8 cellular contexts compared by ENCODE assay signal in the genomic region with DNA sequence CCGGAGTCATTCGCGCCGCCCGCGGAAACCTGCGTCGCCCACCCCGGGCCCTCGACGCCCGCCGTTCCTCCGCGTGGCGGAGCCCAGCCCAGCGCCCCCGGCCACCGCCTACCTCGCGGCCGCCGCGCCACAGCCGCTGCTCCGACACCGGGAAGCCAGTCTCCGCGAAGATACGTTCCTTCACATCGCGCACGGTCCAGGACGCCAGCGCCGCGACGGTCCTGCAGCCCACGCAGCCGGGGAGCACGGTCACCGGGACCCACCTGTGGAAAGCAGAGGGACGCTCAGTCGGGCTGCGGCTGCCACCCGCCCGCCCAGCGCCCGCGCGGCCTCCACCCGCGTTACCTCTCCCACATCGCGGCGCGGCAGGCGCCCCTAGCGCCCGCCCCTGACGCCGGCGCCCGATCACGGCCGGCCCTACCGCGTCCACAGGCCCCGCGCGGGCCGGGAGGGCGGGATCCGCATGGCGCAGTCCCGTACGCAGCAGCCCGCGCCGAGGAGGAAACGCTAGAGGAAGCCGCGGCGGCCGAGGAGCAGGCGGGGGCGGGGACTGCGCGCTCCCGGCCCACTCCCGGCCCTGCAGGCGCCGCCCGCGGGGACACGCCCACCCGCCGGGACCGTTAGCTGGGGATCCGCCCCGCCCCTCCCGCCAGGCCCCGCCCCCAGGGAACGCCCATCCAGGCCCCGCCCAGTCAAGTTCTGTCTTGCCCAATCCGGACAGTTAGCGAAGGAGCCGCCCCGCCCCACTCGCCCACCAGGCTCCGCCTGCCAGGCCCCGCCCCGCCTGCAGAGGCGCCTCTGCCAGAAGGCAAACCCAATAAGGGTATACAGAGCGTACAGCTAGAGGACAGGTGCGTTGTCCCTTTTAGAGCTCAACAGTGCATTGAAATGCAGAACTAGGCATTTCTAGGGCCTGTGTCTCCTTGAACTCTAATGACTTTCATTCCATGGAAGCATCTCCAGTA. TPM values are rescaled to one million over a fixed set of nuclear protein-coding genes. Genes with fewer than 3 reads are reported as not detected.
A peak's percentile ranks its signal among the peaks of the same experiment; 100 is the strongest.
DNase-seq lines count a peak whose midpoint lies in the region; ATAC-seq and TF ChIP-seq lines count a peak whose summit lies in the region.

No MANE protein-coding gene starts in this region.

- H3K27ac ChIP-seq in Panc1 (ENCODE audit: low read length) = peak overlapping the region; percentile 57; the same call in 1 of the 2 replicates
- peak overlapping the region; percentile 75 for H3K27ac ChIP-seq in naive thymus-derived CD4-positive, alpha-beta T cell (ENCODE audit: low read depth, low read length)

- peaks cover 22 to 70% (median 67%) of the 10 kb centered on the region in 7 donors for H3K4me1 Mint-ChIP-seq in naive thymus-derived CD4-positive, alpha-beta T cell
- peaks cover 61% of the 10 kb centered on the region for H3K4me1 Mint-ChIP-seq in stimulated activated memory B cell treated with anti-CD40 and anti-IgM and Interleukin-4, amounts not matched to agents 10 μg/mL and 1 μg/mL and 100 μg/mL, for 72 hours

- H3K27me3 ChIP-seq in Panc1 (ENCODE audit: control insufficient read depth, insufficient read depth, low read length) = no peaks in the 10 kb centered on the region
- no peaks in the 10 kb centered on the region for H3K27me3 ChIP-seq in naive thymus-derived CD4-positive, alpha-beta T cell (ENCODE audit: control insufficient read depth in 2 of 2, insufficient read depth in 2 of 2, low read length in 2 of 2)

- in situ Hi-C loops in KBM-7 (cut with MboI; ENCODE audit: low pct_unique_long_range_greater_than_20kb, low sequenced_read_pairs) (no loop called here), Panc1 (cut with HindIII; ENCODE audit: low pct_unique_long_range_greater_than_20kb, low sequenced_read_pairs) (no loop called here)

- peak overlapping the region; percentile 71 to 82 (median 77) for H3K4me3 Mint-ChIP-seq in naive thymus-derived CD4-positive, alpha-beta T cell
- H3K4me3 Mint-ChIP-seq in stimulated activated memory B cell treated with anti-CD40 and anti-IgM and Interleukin-4, amounts not matched to agents 10 μg/mL and 1 μg/mL and 100 μg/mL, for 72 hours = peak overlapping the region; percentile 81

- DNase-seq in DMS53 (lab: John Stamatoyannopoulos, UW) (peak; percentile 99), KBM-7 (peak; percentile 86), Panc1 (ENCODE audit: low read depth, low spot score) (no peak), activated T-helper 1 cell treated with Interleukin-2 at 50 U/mL for 16 hours (ENCODE audit: low read depth) (peak; percentile 97), fibroblast of gingiva (ENCODE audit: low read depth) (peak; percentile 95)
- DNase-seq in naive thymus-derived CD4-positive, alpha-beta T cell = peak; percentile 86 to 96 (median 92)

- peaks cover 2 to 23% (median 11%) of the 10 kb centered on the region in 5 donors for H3K36me3 Mint-ChIP-seq in naive thymus-derived CD4-positive, alpha-beta T cell
- peaks cover 14% of the 10 kb centered on the region for H3K36me3 Mint-ChIP-seq in stimulated activated memory B cell treated with anti-CD40 and anti-IgM and Interleukin-4, amounts not matched to agents 10 μg/mL and 1 μg/mL and 100 μg/mL, for 72 hours

- peak; percentile 82 for ATAC-seq in GM21717 (IDR thresholded peaks at IDR 0.05; ENCODE audit: unreplicated experiment)
- peak; percentile 98 for ATAC-seq in Panc1
- ATAC-seq in naive thymus-derived CD4-positive, alpha-beta T cell = peak; percentile 95
- ATAC-seq in stimulated activated memory B cell treated with anti-CD40 and anti-IgM and Interleukin-4, amounts not matched to agents 10 μg/mL and 1 μg/mL and 100 μg/mL, for 72 hours = peak; percentile 94

- no peaks in the 10 kb centered on the region for H3K9me3 ChIP-seq in Panc1 (ENCODE audit: control insufficient read depth, insufficient read depth, low read depth, low read length)
- H3K9me3 ChIP-seq in naive thymus-derived CD4-positive, alpha-beta T cell (ENCODE audit: control insufficient read depth in 2 of 3, low read length in 3 of 3) = no peaks in the 10 kb centered on the region

- H3K9me3 Mint-ChIP-seq in naive thymus-derived CD4-positive, alpha-beta T cell = no peaks in the 10 kb centered on the region
- peaks cover 4% of the 10 kb centered on the region for H3K9me3 Mint-ChIP-seq in stimulated activated memory B cell treated with anti-CD40 and anti-IgM and Interleukin-4, amounts not matched to agents 10 μg/mL and 1 μg/mL and 100 μg/mL, for 72 hours

- peak overlapping the region in 8 of 9 donors; percentile 44 to 94 (median 78) for H3K27ac Mint-ChIP-seq in naive thymus-derived CD4-positive, alpha-beta T cell
- peak overlapping the region; percentile 60 for H3K27ac Mint-ChIP-seq in stimulated activated memory B cell treated with anti-CD40 and anti-IgM and Interleukin-4, amounts not matched to agents 10 μg/mL and 1 μg/mL and 100 μg/mL, for 72 hours

- H3K36me3 ChIP-seq in Panc1 (ENCODE audit: control insufficient read depth, insufficient read depth, low read length) = peaks cover 3% of the 10 kb centered on the region; the same call in 1 of the 2 replicates
- H3K36me3 ChIP-seq in naive thymus-derived CD4-positive, alpha-beta T cell (ENCODE audit: control insufficient read depth in 2 of 3, insufficient read depth in 3 of 3, low read length in 3 of 3) = peaks cover 0 to 8% (median 0%) of the 10 kb centered on the region in 3 experiments

- no TSS peak for BruUV-seq in Panc1 (replicated peaks; lab: Mats Ljungman, UMichigan)

- POLR2A ChIA-PET in Panc1 (lab: Charles Lee) = no interaction called here
- POLR2A ChIA-PET in naive thymus-derived CD4-positive, alpha-beta T cell (lab: Charles Lee) = no interaction called here

- intact Hi-C loops in Panc1 (cut with micrococcal nuclease; ENCODE audit: unreplicated experiment) = no loop called here
- intact Hi-C loops in naive thymus-derived CD4-positive, alpha-beta T cell (cut with micrococcal nuclease) = loop anchor here (1.0 to 10.0 kb wide), 21 partner anchors 53 to 1930 kb away; a partner anchor contains a TSS

- no peaks in the 10 kb centered on the region for H3K27me3 Mint-ChIP-seq in naive thymus-derived CD4-positive, alpha-beta T cell
- H3K27me3 Mint-ChIP-seq in stimulated activated memory B cell treated with anti-CD40 and anti-IgM and Interleukin-4, amounts not matched to agents 10 μg/mL and 1 μg/mL and 100 μg/mL, for 72 hours = no peaks in the 10 kb centered on the region

- CTCF ChIA-PET in Panc1 (lab: Charles Lee) = no interaction called here
- CTCF ChIA-PET in naive thymus-derived CD4-positive, alpha-beta T cell (lab: Charles Lee) = no interaction called here

- peak; percentile 22 for TF ChIP-seq CTCF in Panc1 (IDR thresholded peaks at IDR 0.05)

- peak overlapping the region; percentile 66 to 81 for H3K4me3 ChIP-seq in Panc1 (ENCODE audit: low read depth in 2 of 2, low read length in 2 of 2)
- peak overlapping the region; percentile 48 for H3K4me3 ChIP-seq in naive thymus-derived CD4-positive, alpha-beta T cell (ENCODE audit: low read length)

- peaks cover 8% of the 10 kb centered on the region for H3K4me1 ChIP-seq in Panc1 (ENCODE audit: control insufficient read depth, insufficient read depth, low read length)
- peaks cover 21 to 26% of the 10 kb centered on the region in 2 donors for H3K4me1 ChIP-seq in naive thymus-derived CD4-positive, alpha-beta T cell (ENCODE audit: control insufficient read depth in 2 of 2, insufficient read depth in 2 of 2, low read length in 2 of 2)

RNA-seq across cellular contexts. Expression of a gene that starts 58.2 kb away (rescaled TPM):
- 19.8 TPM for total RNA-seq in Panc1 (2021; ENCODE audit: unreplicated experiment)
- polyA plus RNA-seq in Panc1 (2012; ENCODE audit: insufficient read length) = 5.9 TPM
- 10 to 100 TPM; 13.1 to 31.7 (median 23.1) TPM for total RNA-seq in naive thymus-derived CD4-positive, alpha-beta T cell
- polyA plus RNA-seq in naive thymus-derived CD4-positive, alpha-beta T cell = 1 to 10 TPM; 3.7 to 3.9 TPM
